In genomic region chr13:84843368-84843767, GRCh38 we compare ENCODE assay signal across 22 cellular contexts.
DNase-seq lines count a peak whose midpoint lies in the region; ATAC-seq, FAIRE-seq and TF ChIP-seq lines count a peak whose summit lies in the region.
"Had no signal": no experiment of that assay in that cellular context is flagged by ENCODE, and none has a peak within 500 bp of the region (broad histone marks: within the 10 kb centered on the region; RNA-seq: fewer than 3 reads in every experiment).

No MANE protein-coding gene starts in this region.

- TF ChIP-seq CTCF in D721Med (IDR thresholded peaks at IDR 0.05; ENCODE audit: insufficient read depth, missing control alignments) = no peak
- TF ChIP-seq CTCF in foreskin keratinocyte (conservative IDR thresholded peaks at IDR 0.05) = no peak

- no peaks in the 10 kb centered on the region for H3K4me1 Mint-ChIP-seq in effector memory CD8-positive, alpha-beta T cell (ENCODE audit: low read depth in 2 of 2)
- H3K4me1 Mint-ChIP-seq: B cell; CD4-positive, CD25-positive, alpha-beta regulatory T cell had no signal

- H3K27ac Mint-ChIP-seq in effector memory CD8-positive, alpha-beta T cell = no peak overlapping the region
- H3K27ac Mint-ChIP-seq: B cell; CD4-positive, CD25-positive, alpha-beta regulatory T cell; CD8-positive, alpha-beta T cell had no signal

- no peak overlapping the region for H3K9ac ChIP-seq in SK-N-MC (ENCODE audit: insufficient read length)
- H3K9ac ChIP-seq: BLaER1, GM23248 had no signal

- H3K4me1 ChIP-seq in foreskin keratinocyte = no peaks in the 10 kb centered on the region
- H3K4me1 ChIP-seq: BLaER1, Caco-2 had no signal

- ATAC-seq in foreskin keratinocyte = peak; percentile 63
- ATAC-seq in effector memory CD8-positive, alpha-beta T cell (replicated peaks) = no peak
- ATAC-seq: CD8-positive, alpha-beta T cell; HCT116 had no signal

- no peaks in the 10 kb centered on the region for H3K27me3 ChIP-seq in foreskin keratinocyte
- H3K27me3 ChIP-seq: BLaER1 had no signal

- TF ChIP-seq POLR2A in erythroblast (IDR thresholded peaks at IDR 0.05; ENCODE audit: low read length) = no peak

- H3K27me3 Mint-ChIP-seq in effector memory CD8-positive, alpha-beta T cell = no peaks in the 10 kb centered on the region
- H3K27me3 Mint-ChIP-seq: B cell; CD4-positive, CD25-positive, alpha-beta regulatory T cell had no signal

- H3K9me3 Mint-ChIP-seq in effector memory CD8-positive, alpha-beta T cell = peaks cover 0 to 10% of the 10 kb centered on the region in 2 donors
- H3K9me3 Mint-ChIP-seq: CD8-positive, alpha-beta T cell had no signal

- no peaks in the 10 kb centered on the region for H3K36me3 Mint-ChIP-seq in effector memory CD8-positive, alpha-beta T cell (ENCODE audit: insufficient read depth)
- H3K36me3 Mint-ChIP-seq: CD4-positive, CD25-positive, alpha-beta regulatory T cell; CD8-positive, alpha-beta T cell had no signal

- H3K27ac ChIP-seq in SK-N-MC = peak overlapping the region; percentile 71
- no peak overlapping the region for H3K27ac ChIP-seq in foreskin keratinocyte
- H3K27ac ChIP-seq: BLaER1, C4-2B, GM23248 had no signal

- H3K4me3 Mint-ChIP-seq in effector memory CD8-positive, alpha-beta T cell = no peak overlapping the region
- H3K4me3 Mint-ChIP-seq: B cell; CD4-positive, CD25-positive, alpha-beta regulatory T cell; CD8-positive, alpha-beta T cell had no signal

- no peaks in the 10 kb centered on the region for H3K36me3 ChIP-seq in SK-N-MC (ENCODE audit: insufficient read depth, low read length)
- H3K36me3 ChIP-seq: BLaER1 had no signal

- FAIRE-seq in D721Med (lab: Jason Lieb, UNC) = peak; percentile 63
- FAIRE-seq: G401.6, GM12892, H1 had no signal

- peaks cover 2% of the 10 kb centered on the region; the same call in 1 of the 2 replicates for H3K9me3 ChIP-seq in SK-N-MC (ENCODE audit: low read depth, low read length)
- H3K9me3 ChIP-seq: BLaER1, Caco-2 had no signal

- DNase-seq in D721Med (ENCODE audit: insufficient read length, low spot score) (no peak), HCEC 1CT (peak; percentile 20), SK-N-MC (ENCODE audit: low read depth, low spot score) (no peak), foreskin keratinocyte (peak in 1 of 2 donors; percentile 15), NAMALWA (ENCODE audit: low spot score) (no peak), erythroblast (lab: John Stamatoyannopoulos, UW) (no peak)
- DNase-seq in effector memory CD8-positive, alpha-beta T cell = no peak
- DNase-seq: Caco-2; CD4-positive, CD25-positive, alpha-beta regulatory T cell; CD8-positive, alpha-beta T cell; DMS 273 treated with DMSO at 0.1 percent for 48 hours; DMS53; DMS79 treated with DMSO at 0.1 percent for 48 hours; GM23248; H7 had no signal

- H3K4me3 ChIP-seq in SK-N-MC = no peak overlapping the region
- H3K4me3 ChIP-seq: BLaER1, GM23248 had no signal
